In the genomic region with DNA sequence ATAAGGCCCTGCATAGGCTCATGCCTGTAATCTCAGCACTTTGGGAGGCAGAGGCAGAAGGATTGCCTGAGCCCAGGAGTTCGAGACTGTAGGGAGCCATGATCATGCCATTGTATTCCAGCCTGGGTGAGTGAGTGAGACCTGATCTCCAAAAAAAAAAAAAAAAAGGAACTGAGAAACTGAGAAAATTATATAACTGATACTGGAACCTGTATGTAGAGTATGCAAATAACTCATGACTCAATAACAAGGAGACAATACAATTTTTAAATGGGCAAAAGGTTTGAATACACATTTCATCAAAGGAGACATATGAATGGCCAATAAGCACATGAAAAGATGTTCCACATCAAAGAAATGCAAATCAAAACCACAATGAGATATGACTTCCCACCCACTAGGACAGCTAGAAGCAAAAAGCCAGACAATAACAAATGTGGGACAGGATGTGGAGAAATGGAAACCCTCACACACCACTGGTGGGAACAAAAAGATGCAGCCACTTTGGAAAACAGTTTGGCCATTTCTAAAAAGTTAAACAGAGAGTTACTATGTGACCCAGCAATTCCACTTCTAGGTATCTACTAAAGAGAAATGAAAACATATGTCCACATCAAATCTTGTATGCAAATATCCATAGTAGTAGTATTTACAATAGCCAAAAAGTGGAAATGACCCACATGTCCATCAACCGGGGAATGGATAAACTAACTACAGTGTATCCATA, we compare ENCODE assay signal across 1 cellular context.
A peak's percentile ranks its signal among the peaks of the same experiment; 100 is the strongest.
TF ChIP-seq lines count a peak whose summit lies in the region.

No MANE protein-coding gene starts in this region.

TF ChIP-seq in GM12878, 131 proteins besides CTCF, POLR2A, EP300 and RAD21 (continued from another document and continues in another):
- TF ChIP-seq, protein P1, sequence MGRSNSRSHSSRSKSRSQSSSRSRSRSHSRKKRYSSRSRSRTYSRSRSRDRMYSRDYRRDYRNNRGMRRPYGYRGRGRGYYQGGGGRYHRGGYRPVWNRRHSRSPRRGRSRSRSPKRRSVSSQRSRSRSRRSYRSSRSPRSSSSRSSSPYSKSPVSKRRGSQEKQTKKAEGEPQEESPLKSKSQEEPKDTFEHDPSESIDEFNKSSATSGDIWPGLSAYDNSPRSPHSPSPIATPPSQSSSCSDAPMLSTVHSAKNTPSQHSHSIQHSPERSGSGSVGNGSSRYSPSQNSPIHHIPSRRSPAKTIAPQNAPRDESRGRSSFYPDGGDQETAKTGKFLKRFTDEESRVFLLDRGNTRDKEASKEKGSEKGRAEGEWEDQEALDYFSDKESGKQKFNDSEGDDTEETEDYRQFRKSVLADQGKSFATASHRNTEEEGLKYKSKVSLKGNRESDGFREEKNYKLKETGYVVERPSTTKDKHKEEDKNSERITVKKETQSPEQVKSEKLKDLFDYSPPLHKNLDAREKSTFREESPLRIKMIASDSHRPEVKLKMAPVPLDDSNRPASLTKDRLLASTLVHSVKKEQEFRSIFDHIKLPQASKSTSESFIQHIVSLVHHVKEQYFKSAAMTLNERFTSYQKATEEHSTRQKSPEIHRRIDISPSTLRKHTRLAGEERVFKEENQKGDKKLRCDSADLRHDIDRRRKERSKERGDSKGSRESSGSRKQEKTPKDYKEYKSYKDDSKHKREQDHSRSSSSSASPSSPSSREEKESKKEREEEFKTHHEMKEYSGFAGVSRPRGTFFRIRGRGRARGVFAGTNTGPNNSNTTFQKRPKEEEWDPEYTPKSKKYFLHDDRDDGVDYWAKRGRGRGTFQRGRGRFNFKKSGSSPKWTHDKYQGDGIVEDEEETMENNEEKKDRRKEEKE (IDR thresholded peaks at IDR 0.05): no peak
- TF ChIP-seq DPF2 (IDR thresholded peaks at IDR 0.05) (peak; percentile 72), ZNF24 (IDR thresholded peaks at IDR 0.05) (no peak), CHD1 (IDR thresholded peaks at IDR 0.05; ENCODE audit: low read depth, low read length) (no peak), STAT1 (conservative IDR thresholded peaks at IDR 0.05) (no peak), RFX5 (IDR thresholded peaks at IDR 0.05; ENCODE audit: low read depth, low read length) (no peak), ZNF207 (IDR thresholded peaks at IDR 0.05; ENCODE audit: borderline replicate concordance) (no peak), RCOR1 (conservative IDR thresholded peaks at IDR 0.05; ENCODE audit: low read depth, low read length) (0 out of 2 replicates have a peak, but pooled peaks have one; percentile 45), SMC3 (IDR thresholded peaks at IDR 0.05; ENCODE audit: borderline replicate concordance, low read length) (no peak), LARP7 (IDR thresholded peaks at IDR 0.05) (no peak), ATF7 (IDR thresholded peaks at IDR 0.05; ENCODE audit: low read depth) (peak; percentile 88), IKZF2 (IDR thresholded peaks at IDR 0.05) (peak; percentile 97), CREB1 (IDR thresholded peaks at IDR 0.05; ENCODE audit: low read depth) (peak; percentile 62), SRF (IDR thresholded peaks at IDR 0.05; ENCODE audit: low read depth in 2 of 2, low read length in 2 of 2) (no peak), SMAD1 (IDR thresholded peaks at IDR 0.05; ENCODE audit: low read depth, partially characterized antibody) (peak; percentile 42), NR2C2 (IDR thresholded peaks at IDR 0.05; ENCODE audit: borderline replicate concordance, control insufficient read depth, insufficient read length, low read depth) (no peak), TBL1XR1 (IDR thresholded peaks at IDR 0.05; ENCODE audit: low read depth, low read length) (no peak), HCFC1 (IDR thresholded peaks at IDR 0.05; ENCODE audit: low read length) (no peak), ZSCAN29 (IDR thresholded peaks at IDR 0.05) (no peak), CEBPB (IDR thresholded peaks at IDR 0.05; ENCODE audit: borderline replicate concordance in 1 of 2, low read depth in 2 of 2, low read length in 2 of 2) (no peak)
- TF ChIP-seq, protein P2, sequence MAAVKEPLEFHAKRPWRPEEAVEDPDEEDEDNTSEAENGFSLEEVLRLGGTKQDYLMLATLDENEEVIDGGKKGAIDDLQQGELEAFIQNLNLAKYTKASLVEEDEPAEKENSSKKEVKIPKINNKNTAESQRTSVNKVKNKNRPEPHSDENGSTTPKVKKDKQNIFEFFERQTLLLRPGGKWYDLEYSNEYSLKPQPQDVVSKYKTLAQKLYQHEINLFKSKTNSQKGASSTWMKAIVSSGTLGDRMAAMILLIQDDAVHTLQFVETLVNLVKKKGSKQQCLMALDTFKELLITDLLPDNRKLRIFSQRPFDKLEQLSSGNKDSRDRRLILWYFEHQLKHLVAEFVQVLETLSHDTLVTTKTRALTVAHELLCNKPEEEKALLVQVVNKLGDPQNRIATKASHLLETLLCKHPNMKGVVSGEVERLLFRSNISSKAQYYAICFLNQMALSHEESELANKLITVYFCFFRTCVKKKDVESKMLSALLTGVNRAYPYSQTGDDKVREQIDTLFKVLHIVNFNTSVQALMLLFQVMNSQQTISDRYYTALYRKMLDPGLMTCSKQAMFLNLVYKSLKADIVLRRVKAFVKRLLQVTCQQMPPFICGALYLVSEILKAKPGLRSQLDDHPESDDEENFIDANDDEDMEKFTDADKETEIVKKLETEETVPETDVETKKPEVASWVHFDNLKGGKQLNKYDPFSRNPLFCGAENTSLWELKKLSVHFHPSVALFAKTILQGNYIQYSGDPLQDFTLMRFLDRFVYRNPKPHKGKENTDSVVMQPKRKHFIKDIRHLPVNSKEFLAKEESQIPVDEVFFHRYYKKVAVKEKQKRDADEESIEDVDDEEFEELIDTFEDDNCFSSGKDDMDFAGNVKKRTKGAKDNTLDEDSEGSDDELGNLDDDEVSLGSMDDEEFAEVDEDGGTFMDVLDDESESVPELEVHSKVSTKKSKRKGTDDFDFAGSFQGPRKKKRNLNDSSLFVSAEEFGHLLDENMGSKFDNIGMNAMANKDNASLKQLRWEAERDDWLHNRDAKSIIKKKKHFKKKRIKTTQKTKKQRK (IDR thresholded peaks at IDR 0.05; ENCODE audit: low read depth, low read length): no peak
- TF ChIP-seq, protein P3, sequence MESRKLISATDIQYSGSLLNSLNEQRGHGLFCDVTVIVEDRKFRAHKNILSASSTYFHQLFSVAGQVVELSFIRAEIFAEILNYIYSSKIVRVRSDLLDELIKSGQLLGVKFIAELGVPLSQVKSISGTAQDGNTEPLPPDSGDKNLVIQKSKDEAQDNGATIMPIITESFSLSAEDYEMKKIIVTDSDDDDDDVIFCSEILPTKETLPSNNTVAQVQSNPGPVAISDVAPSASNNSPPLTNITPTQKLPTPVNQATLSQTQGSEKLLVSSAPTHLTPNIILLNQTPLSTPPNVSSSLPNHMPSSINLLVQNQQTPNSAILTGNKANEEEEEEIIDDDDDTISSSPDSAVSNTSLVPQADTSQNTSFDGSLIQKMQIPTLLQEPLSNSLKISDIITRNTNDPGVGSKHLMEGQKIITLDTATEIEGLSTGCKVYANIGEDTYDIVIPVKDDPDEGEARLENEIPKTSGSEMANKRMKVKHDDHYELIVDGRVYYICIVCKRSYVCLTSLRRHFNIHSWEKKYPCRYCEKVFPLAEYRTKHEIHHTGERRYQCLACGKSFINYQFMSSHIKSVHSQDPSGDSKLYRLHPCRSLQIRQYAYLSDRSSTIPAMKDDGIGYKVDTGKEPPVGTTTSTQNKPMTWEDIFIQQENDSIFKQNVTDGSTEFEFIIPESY (IDR thresholded peaks at IDR 0.05): no peak
- TF ChIP-seq, protein P4, sequence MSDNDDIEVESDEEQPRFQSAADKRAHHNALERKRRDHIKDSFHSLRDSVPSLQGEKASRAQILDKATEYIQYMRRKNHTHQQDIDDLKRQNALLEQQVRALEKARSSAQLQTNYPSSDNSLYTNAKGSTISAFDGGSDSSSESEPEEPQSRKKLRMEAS (IDR thresholded peaks at IDR 0.05; ENCODE audit: low read depth, low read length): no peak
- TF ChIP-seq, protein P5, sequence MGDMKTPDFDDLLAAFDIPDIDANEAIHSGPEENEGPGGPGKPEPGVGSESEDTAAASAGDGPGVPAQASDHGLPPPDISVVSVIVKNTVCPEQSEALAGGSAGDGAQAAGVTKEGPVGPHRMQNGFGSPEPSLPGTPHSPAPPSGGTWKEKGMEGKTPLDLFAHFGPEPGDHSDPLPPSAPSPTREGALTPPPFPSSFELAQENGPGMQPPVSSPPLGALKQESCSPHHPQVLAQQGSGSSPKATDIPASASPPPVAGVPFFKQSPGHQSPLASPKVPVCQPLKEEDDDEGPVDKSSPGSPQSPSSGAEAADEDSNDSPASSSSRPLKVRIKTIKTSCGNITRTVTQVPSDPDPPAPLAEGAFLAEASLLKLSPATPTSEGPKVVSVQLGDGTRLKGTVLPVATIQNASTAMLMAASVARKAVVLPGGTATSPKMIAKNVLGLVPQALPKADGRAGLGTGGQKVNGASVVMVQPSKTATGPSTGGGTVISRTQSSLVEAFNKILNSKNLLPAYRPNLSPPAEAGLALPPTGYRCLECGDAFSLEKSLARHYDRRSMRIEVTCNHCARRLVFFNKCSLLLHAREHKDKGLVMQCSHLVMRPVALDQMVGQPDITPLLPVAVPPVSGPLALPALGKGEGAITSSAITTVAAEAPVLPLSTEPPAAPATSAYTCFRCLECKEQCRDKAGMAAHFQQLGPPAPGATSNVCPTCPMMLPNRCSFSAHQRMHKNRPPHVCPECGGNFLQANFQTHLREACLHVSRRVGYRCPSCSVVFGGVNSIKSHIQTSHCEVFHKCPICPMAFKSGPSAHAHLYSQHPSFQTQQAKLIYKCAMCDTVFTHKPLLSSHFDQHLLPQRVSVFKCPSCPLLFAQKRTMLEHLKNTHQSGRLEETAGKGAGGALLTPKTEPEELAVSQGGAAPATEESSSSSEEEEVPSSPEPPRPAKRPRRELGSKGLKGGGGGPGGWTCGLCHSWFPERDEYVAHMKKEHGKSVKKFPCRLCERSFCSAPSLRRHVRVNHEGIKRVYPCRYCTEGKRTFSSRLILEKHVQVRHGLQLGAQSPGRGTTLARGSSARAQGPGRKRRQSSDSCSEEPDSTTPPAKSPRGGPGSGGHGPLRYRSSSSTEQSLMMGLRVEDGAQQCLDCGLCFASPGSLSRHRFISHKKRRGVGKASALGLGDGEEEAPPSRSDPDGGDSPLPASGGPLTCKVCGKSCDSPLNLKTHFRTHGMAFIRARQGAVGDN (IDR thresholded peaks at IDR 0.05): no peak
- TF ChIP-seq, protein P6, sequence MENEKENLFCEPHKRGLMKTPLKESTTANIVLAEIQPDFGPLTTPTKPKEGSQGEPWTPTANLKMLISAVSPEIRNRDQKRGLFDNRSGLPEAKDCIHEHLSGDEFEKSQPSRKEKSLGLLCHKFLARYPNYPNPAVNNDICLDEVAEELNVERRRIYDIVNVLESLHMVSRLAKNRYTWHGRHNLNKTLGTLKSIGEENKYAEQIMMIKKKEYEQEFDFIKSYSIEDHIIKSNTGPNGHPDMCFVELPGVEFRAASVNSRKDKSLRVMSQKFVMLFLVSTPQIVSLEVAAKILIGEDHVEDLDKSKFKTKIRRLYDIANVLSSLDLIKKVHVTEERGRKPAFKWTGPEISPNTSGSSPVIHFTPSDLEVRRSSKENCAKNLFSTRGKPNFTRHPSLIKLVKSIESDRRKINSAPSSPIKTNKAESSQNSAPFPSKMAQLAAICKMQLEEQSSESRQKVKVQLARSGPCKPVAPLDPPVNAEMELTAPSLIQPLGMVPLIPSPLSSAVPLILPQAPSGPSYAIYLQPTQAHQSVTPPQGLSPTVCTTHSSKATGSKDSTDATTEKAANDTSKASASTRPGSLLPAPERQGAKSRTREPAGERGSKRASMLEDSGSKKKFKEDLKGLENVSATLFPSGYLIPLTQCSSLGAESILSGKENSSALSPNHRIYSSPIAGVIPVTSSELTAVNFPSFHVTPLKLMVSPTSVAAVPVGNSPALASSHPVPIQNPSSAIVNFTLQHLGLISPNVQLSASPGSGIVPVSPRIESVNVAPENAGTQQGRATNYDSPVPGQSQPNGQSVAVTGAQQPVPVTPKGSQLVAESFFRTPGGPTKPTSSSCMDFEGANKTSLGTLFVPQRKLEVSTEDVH (IDR thresholded peaks at IDR 0.05; ENCODE audit: low read depth, partially characterized antibody): no peak
- TF ChIP-seq, protein P7, sequence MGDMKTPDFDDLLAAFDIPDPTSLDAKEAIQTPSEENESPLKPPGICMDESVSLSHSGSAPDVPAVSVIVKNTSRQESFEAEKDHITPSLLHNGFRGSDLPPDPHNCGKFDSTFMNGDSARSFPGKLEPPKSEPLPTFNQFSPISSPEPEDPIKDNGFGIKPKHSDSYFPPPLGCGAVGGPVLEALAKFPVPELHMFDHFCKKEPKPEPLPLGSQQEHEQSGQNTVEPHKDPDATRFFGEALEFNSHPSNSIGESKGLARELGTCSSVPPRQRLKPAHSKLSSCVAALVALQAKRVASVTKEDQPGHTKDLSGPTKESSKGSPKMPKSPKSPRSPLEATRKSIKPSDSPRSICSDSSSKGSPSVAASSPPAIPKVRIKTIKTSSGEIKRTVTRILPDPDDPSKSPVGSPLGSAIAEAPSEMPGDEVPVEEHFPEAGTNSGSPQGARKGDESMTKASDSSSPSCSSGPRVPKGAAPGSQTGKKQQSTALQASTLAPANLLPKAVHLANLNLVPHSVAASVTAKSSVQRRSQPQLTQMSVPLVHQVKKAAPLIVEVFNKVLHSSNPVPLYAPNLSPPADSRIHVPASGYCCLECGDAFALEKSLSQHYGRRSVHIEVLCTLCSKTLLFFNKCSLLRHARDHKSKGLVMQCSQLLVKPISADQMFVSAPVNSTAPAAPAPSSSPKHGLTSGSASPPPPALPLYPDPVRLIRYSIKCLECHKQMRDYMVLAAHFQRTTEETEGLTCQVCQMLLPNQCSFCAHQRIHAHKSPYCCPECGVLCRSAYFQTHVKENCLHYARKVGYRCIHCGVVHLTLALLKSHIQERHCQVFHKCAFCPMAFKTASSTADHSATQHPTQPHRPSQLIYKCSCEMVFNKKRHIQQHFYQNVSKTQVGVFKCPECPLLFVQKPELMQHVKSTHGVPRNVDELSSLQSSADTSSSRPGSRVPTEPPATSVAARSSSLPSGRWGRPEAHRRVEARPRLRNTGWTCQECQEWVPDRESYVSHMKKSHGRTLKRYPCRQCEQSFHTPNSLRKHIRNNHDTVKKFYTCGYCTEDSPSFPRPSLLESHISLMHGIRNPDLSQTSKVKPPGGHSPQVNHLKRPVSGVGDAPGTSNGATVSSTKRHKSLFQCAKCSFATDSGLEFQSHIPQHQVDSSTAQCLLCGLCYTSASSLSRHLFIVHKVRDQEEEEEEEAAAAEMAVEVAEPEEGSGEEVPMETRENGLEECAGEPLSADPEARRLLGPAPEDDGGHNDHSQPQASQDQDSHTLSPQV (IDR thresholded peaks at IDR 0.05): no peak
- TF ChIP-seq, protein P8, sequence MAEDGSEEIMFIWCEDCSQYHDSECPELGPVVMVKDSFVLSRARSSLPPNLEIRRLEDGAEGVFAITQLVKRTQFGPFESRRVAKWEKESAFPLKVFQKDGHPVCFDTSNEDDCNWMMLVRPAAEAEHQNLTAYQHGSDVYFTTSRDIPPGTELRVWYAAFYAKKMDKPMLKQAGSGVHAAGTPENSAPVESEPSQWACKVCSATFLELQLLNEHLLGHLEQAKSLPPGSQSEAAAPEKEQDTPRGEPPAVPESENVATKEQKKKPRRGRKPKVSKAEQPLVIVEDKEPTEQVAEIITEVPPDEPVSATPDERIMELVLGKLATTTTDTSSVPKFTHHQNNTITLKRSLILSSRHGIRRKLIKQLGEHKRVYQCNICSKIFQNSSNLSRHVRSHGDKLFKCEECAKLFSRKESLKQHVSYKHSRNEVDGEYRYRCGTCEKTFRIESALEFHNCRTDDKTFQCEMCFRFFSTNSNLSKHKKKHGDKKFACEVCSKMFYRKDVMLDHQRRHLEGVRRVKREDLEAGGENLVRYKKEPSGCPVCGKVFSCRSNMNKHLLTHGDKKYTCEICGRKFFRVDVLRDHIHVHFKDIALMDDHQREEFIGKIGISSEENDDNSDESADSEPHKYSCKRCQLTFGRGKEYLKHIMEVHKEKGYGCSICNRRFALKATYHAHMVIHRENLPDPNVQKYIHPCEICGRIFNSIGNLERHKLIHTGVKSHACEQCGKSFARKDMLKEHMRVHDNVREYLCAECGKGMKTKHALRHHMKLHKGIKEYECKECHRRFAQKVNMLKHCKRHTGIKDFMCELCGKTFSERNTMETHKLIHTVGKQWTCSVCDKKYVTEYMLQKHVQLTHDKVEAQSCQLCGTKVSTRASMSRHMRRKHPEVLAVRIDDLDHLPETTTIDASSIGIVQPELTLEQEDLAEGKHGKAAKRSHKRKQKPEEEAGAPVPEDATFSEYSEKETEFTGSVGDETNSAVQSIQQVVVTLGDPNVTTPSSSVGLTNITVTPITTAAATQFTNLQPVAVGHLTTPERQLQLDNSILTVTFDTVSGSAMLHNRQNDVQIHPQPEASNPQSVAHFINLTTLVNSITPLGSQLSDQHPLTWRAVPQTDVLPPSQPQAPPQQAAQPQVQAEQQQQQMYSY (CRISPR knock-in tag; IDR thresholded peaks at IDR 0.05): no peak
